In genomic region chr3:99505646-99506269, GRCh38 we compare ENCODE assay signal across 8 cellular contexts.
DNase-seq lines count a peak whose midpoint lies in the region; ATAC-seq lines count a peak whose summit lies in the region.

No MANE protein-coding gene starts in this region.

- DNase-seq in CD1c-positive myeloid dendritic cell (ENCODE audit: extremely low spot score) (peak; percentile 93), D341Med (ENCODE audit: low spot score) (no peak), NCI-H146 (lab: John Stamatoyannopoulos, UW) (no peak), dermis blood vessel endothelial cell (no peak)
- DNase-seq in activated CD4-positive, alpha-beta memory T cell treated with anti-CD3 and anti-CD28 coated beads for 36 hours: peak; percentile 64
- DNase-seq in naive thymus-derived CD4-positive, alpha-beta T cell: peak in 1 of 9 donors; percentile 21

- no peaks in the 10 kb centered on the region for H3K9me3 Mint-ChIP-seq in activated CD4-positive, alpha-beta memory T cell treated with anti-CD3 and anti-CD28 coated beads for 36 hours
- H3K9me3 Mint-ChIP-seq in naive thymus-derived CD4-positive, alpha-beta T cell: no peaks in the 10 kb centered on the region

- H3K4me1 Mint-ChIP-seq in activated CD4-positive, alpha-beta memory T cell treated with anti-CD3 and anti-CD28 coated beads for 36 hours (ENCODE audit: low read depth): peaks cover 2% of the 10 kb centered on the region
- peaks cover 0 to 3% (median 0%) of the 10 kb centered on the region in 7 donors for H3K4me1 Mint-ChIP-seq in naive thymus-derived CD4-positive, alpha-beta T cell

- intact Hi-C loops in activated CD4-positive, alpha-beta memory T cell treated with anti-CD3 and anti-CD28 coated beads for 36 hours (cut with micrococcal nuclease): no loop called here
- intact Hi-C loops in naive thymus-derived CD4-positive, alpha-beta T cell (cut with micrococcal nuclease): no loop called here

- H3K4me1 ChIP-seq in naive thymus-derived CD4-positive, alpha-beta T cell (ENCODE audit: control insufficient read depth in 2 of 2, insufficient read depth in 2 of 2, low read length in 2 of 2): no peaks in the 10 kb centered on the region

- ATAC-seq in GM19372 (IDR thresholded peaks at IDR 0.05; ENCODE audit: low read depth, unreplicated experiment) (peak; percentile 99), HG03159 (IDR thresholded peaks at IDR 0.05; ENCODE audit: unreplicated experiment) (peak; percentile 99)
- peak; percentile 82 for ATAC-seq in naive thymus-derived CD4-positive, alpha-beta T cell

- H3K4me3 Mint-ChIP-seq in activated CD4-positive, alpha-beta memory T cell treated with anti-CD3 and anti-CD28 coated beads for 36 hours: no peak overlapping the region
- H3K4me3 Mint-ChIP-seq in naive thymus-derived CD4-positive, alpha-beta T cell: no peak overlapping the region

- no peaks in the 10 kb centered on the region for H3K9me3 ChIP-seq in naive thymus-derived CD4-positive, alpha-beta T cell (ENCODE audit: control insufficient read depth in 2 of 3, low read length in 3 of 3)

- no peaks in the 10 kb centered on the region for H3K36me3 ChIP-seq in naive thymus-derived CD4-positive, alpha-beta T cell (ENCODE audit: control insufficient read depth in 2 of 3, insufficient read depth in 3 of 3, low read length in 3 of 3)

- H3K27ac Mint-ChIP-seq in activated CD4-positive, alpha-beta memory T cell treated with anti-CD3 and anti-CD28 coated beads for 36 hours: no peak overlapping the region
- H3K27ac Mint-ChIP-seq in naive thymus-derived CD4-positive, alpha-beta T cell: no peak overlapping the region

- no peaks in the 10 kb centered on the region for H3K27me3 ChIP-seq in naive thymus-derived CD4-positive, alpha-beta T cell (ENCODE audit: control insufficient read depth in 2 of 2, insufficient read depth in 2 of 2, low read length in 2 of 2)

- H3K27me3 Mint-ChIP-seq in activated CD4-positive, alpha-beta memory T cell treated with anti-CD3 and anti-CD28 coated beads for 36 hours: no peaks in the 10 kb centered on the region
- H3K27me3 Mint-ChIP-seq in naive thymus-derived CD4-positive, alpha-beta T cell: peaks cover 0 to 10% (median 0%) of the 10 kb centered on the region in 5 donors

- POLR2A ChIA-PET in activated CD4-positive, alpha-beta memory T cell treated with anti-CD3 and anti-CD28 coated beads for 36 hours (lab: Charles Lee): no interaction called here
- POLR2A ChIA-PET in naive thymus-derived CD4-positive, alpha-beta T cell (lab: Charles Lee): no interaction called here

- CTCF ChIA-PET in activated CD4-positive, alpha-beta memory T cell treated with anti-CD3 and anti-CD28 coated beads for 36 hours (lab: Charles Lee): interaction anchor here (0.7 kb wide), 1 partner anchor 299 kb away, joined by 3 read pairs; no protein-coding TSS in a partner anchor
- CTCF ChIA-PET in naive thymus-derived CD4-positive, alpha-beta T cell (lab: Charles Lee): no interaction called here

- H3K27ac ChIP-seq in naive thymus-derived CD4-positive, alpha-beta T cell (ENCODE audit: low read depth, low read length): no peak overlapping the region

- H3K4me3 ChIP-seq in naive thymus-derived CD4-positive, alpha-beta T cell (ENCODE audit: low read length): no peak overlapping the region

- H3K36me3 Mint-ChIP-seq in activated CD4-positive, alpha-beta memory T cell treated with anti-CD3 and anti-CD28 coated beads for 36 hours: no peaks in the 10 kb centered on the region
- H3K36me3 Mint-ChIP-seq in naive thymus-derived CD4-positive, alpha-beta T cell: no peaks in the 10 kb centered on the region

Comparison
In these comparisons a context has a peak if more than half of its experiments do, and no peak if none do; other contexts are left out.
1. DNase-seq: peak in CD1c-positive myeloid dendritic cell (single experiment) and activated CD4-positive, alpha-beta memory T cell treated with anti-CD3 and anti-CD28 coated beads for 36 hours (single experiment); none in D341Med (single experiment), NCI-H146 (single experiment) and dermis blood vessel endothelial cell (single experiment).
2. Peak in every context shown above with its lines, with median percentiles within 50 percentile points of each other: ATAC-seq.